Comparison of ENCODE assay signal across 1 cellular context in the genomic region with DNA sequence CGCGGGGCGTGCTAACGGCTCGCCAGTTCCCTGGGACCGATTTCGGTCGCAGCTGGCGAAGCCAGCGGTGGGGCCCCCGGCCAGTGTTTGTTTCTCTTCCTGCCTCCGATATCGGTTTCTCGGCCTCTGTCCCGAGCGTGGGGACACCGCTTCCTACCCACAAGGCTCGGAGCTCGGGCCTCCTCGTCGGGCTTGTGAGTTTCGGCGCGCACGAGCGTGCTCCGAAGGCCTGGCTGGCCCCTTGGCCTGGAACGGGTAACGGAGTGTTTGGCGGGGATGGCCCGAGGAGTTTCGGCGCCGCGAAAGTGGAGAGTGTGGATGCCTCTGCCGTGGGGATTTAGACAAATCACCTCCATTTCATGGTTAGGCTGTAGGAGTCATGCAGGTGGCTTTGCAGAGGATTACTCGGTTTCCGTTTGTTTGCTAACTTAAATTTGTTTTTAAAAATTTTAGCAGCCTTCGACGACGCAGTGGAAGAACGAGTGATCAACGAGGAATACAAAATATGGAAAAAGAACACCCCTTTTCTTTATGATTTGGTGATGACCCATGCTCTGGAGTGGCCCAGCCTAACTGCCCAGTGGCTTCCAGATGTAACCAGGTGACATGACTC.
TF ChIP-seq lines count a peak whose summit lies in the region.

No MANE protein-coding gene starts in this region.

TF ChIP-seq in K562, 482 proteins besides CTCF, POLR2A, EP300 and RAD21 (continues in another document):
- TF ChIP-seq TFAM (CRISPR knock-in tag; conservative IDR thresholded peaks at IDR 0.05) = no peak
- TF ChIP-seq ILK (tag; IDR thresholded peaks at IDR 0.05; ENCODE audit: borderline replicate concordance, low read depth) = no peak
- TF ChIP-seq, protein P1, sequence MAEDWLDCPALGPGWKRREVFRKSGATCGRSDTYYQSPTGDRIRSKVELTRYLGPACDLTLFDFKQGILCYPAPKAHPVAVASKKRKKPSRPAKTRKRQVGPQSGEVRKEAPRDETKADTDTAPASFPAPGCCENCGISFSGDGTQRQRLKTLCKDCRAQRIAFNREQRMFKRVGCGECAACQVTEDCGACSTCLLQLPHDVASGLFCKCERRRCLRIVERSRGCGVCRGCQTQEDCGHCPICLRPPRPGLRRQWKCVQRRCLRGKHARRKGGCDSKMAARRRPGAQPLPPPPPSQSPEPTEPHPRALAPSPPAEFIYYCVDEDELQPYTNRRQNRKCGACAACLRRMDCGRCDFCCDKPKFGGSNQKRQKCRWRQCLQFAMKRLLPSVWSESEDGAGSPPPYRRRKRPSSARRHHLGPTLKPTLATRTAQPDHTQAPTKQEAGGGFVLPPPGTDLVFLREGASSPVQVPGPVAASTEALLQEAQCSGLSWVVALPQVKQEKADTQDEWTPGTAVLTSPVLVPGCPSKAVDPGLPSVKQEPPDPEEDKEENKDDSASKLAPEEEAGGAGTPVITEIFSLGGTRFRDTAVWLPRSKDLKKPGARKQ (CRISPR knock-in tag; IDR thresholded peaks at IDR 0.05) = no peak
- no peak for TF ChIP-seq PRPF4 (IDR thresholded peaks at IDR 0.05; ENCODE audit: insufficient read depth, low read depth, low read length, poor library complexity, severe bottlenecking)
- TF ChIP-seq, protein P2, sequence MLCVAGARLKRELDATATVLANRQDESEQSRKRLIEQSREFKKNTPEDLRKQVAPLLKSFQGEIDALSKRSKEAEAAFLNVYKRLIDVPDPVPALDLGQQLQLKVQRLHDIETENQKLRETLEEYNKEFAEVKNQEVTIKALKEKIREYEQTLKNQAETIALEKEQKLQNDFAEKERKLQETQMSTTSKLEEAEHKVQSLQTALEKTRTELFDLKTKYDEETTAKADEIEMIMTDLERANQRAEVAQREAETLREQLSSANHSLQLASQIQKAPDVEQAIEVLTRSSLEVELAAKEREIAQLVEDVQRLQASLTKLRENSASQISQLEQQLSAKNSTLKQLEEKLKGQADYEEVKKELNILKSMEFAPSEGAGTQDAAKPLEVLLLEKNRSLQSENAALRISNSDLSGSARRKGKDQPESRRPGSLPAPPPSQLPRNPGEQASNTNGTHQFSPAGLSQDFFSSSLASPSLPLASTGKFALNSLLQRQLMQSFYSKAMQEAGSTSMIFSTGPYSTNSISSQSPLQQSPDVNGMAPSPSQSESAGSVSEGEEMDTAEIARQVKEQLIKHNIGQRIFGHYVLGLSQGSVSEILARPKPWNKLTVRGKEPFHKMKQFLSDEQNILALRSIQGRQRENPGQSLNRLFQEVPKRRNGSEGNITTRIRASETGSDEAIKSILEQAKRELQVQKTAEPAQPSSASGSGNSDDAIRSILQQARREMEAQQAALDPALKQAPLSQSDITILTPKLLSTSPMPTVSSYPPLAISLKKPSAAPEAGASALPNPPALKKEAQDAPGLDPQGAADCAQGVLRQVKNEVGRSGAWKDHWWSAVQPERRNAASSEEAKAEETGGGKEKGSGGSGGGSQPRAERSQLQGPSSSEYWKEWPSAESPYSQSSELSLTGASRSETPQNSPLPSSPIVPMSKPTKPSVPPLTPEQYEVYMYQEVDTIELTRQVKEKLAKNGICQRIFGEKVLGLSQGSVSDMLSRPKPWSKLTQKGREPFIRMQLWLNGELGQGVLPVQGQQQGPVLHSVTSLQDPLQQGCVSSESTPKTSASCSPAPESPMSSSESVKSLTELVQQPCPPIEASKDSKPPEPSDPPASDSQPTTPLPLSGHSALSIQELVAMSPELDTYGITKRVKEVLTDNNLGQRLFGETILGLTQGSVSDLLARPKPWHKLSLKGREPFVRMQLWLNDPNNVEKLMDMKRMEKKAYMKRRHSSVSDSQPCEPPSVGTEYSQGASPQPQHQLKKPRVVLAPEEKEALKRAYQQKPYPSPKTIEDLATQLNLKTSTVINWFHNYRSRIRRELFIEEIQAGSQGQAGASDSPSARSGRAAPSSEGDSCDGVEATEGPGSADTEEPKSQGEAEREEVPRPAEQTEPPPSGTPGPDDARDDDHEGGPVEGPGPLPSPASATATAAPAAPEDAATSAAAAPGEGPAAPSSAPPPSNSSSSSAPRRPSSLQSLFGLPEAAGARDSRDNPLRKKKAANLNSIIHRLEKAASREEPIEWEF (CRISPR knock-in tag; IDR thresholded peaks at IDR 0.05) = no peak
- TF ChIP-seq ESRRB (CRISPR knock-in tag; IDR thresholded peaks at IDR 0.05; ENCODE audit: borderline replicate concordance) = no peak
- TF ChIP-seq ZNF143 (CRISPR knock-in tag; IDR thresholded peaks at IDR 0.05) = no peak
- TF ChIP-seq, protein P3, sequence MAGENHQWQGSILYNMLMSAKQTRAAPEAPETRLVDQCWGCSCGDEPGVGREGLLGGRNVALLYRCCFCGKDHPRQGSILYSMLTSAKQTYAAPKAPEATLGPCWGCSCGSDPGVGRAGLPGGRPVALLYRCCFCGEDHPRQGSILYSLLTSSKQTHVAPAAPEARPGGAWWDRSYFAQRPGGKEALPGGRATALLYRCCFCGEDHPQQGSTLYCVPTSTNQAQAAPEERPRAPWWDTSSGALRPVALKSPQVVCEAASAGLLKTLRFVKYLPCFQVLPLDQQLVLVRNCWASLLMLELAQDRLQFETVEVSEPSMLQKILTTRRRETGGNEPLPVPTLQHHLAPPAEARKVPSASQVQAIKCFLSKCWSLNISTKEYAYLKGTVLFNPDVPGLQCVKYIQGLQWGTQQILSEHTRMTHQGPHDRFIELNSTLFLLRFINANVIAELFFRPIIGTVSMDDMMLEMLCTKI (IDR thresholded peaks at IDR 0.05; ENCODE audit: partially characterized antibody) = no peak
- TF ChIP-seq POU5F1 (IDR thresholded peaks at IDR 0.05; ENCODE audit: borderline replicate concordance, low read depth, low read length, partially characterized antibody) = peak; percentile 1
- no peak for TF ChIP-seq ZNF75A (CRISPR knock-in tag; IDR thresholded peaks at IDR 0.05)
- TF ChIP-seq ZNF277 (CRISPR knock-in tag; IDR thresholded peaks at IDR 0.05; ENCODE audit: borderline replicate concordance) = no peak
- TF ChIP-seq SRSF1 (IDR thresholded peaks at IDR 0.05; ENCODE audit: low read depth, low read length) = 0 out of 2 replicates have a peak, but pooled peaks have one; percentile 6
- TF ChIP-seq, protein P4, sequence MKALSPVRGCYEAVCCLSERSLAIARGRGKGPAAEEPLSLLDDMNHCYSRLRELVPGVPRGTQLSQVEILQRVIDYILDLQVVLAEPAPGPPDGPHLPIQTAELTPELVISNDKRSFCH (CRISPR knock-in tag; IDR thresholded peaks at IDR 0.05) = no peak
- TF ChIP-seq, protein P4 (tag; IDR thresholded peaks at IDR 0.05) = no peak
- TF ChIP-seq ZFP30 (CRISPR knock-in tag; IDR thresholded peaks at IDR 0.05; ENCODE audit: borderline replicate concordance) = no peak
- 0 out of 2 replicates have a peak, but pooled peaks have one; percentile 11 for TF ChIP-seq FOXP4 (CRISPR knock-in tag; IDR thresholded peaks at IDR 0.05; ENCODE audit: borderline replicate concordance)
- 0 out of 2 replicates have a peak, but pooled peaks have one; percentile 43 for TF ChIP-seq MTF1 (CRISPR knock-in tag; IDR thresholded peaks at IDR 0.05; ENCODE audit: borderline replicate concordance)
- TF ChIP-seq CC2D1A (IDR thresholded peaks at IDR 0.05) = no peak
- no peak for TF ChIP-seq ZSCAN32 (CRISPR knock-in tag; IDR thresholded peaks at IDR 0.05)
- no peak for TF ChIP-seq ARID2 (IDR thresholded peaks at IDR 0.05)
- no peak for TF ChIP-seq NR3C1 (CRISPR knock-in tag; IDR thresholded peaks at IDR 0.05)
- TF ChIP-seq MTA3 (IDR thresholded peaks at IDR 0.05; ENCODE audit: borderline replicate concordance) = no peak
- no peak for TF ChIP-seq MXI1 (IDR thresholded peaks at IDR 0.05; ENCODE audit: low read depth, low read length)
- no peak for TF ChIP-seq TAF15 (IDR thresholded peaks at IDR 0.05; ENCODE audit: low read depth, low read length)
- TF ChIP-seq TOE1 (IDR thresholded peaks at IDR 0.05; ENCODE audit: borderline replicate concordance) = no peak
- no peak for TF ChIP-seq TOE1 (CRISPR knock-in tag; IDR thresholded peaks at IDR 0.05; ENCODE audit: borderline replicate concordance, low read depth)
- no peak for TF ChIP-seq PHF20 (IDR thresholded peaks at IDR 0.05; ENCODE audit: partially characterized antibody)
- TF ChIP-seq SMC3 (conservative IDR thresholded peaks at IDR 0.05; ENCODE audit: insufficient read depth, low read depth, low read length) = no peak
- no peak for TF ChIP-seq ZBTB49 (CRISPR knock-in tag; IDR thresholded peaks at IDR 0.05; ENCODE audit: borderline replicate concordance)
- no peak for TF ChIP-seq STAT5B (CRISPR knock-in tag; IDR thresholded peaks at IDR 0.05)
- TF ChIP-seq, protein P5, sequence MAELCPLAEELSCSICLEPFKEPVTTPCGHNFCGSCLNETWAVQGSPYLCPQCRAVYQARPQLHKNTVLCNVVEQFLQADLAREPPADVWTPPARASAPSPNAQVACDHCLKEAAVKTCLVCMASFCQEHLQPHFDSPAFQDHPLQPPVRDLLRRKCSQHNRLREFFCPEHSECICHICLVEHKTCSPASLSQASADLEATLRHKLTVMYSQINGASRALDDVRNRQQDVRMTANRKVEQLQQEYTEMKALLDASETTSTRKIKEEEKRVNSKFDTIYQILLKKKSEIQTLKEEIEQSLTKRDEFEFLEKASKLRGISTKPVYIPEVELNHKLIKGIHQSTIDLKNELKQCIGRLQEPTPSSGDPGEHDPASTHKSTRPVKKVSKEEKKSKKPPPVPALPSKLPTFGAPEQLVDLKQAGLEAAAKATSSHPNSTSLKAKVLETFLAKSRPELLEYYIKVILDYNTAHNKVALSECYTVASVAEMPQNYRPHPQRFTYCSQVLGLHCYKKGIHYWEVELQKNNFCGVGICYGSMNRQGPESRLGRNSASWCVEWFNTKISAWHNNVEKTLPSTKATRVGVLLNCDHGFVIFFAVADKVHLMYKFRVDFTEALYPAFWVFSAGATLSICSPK (IDR thresholded peaks at IDR 0.05; ENCODE audit: borderline replicate concordance) = no peak
- peak; percentile 51; the same call in 1 of the 2 replicates for TF ChIP-seq TCFL5 (CRISPR knock-in tag; conservative IDR thresholded peaks at IDR 0.05)
- TF ChIP-seq HDAC1 (IDR thresholded peaks at IDR 0.05) = no peak; a peak in 1 of 4 replicates
- TF ChIP-seq RFX7 (CRISPR knock-in tag; IDR thresholded peaks at IDR 0.05) = no peak
- TF ChIP-seq, protein P6, sequence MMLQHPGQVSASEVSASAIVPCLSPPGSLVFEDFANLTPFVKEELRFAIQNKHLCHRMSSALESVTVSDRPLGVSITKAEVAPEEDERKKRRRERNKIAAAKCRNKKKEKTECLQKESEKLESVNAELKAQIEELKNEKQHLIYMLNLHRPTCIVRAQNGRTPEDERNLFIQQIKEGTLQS (IDR thresholded peaks at IDR 0.05) = no peak
- TF ChIP-seq, protein P6 (CRISPR knock-in tag; conservative IDR thresholded peaks at IDR 0.05) = no peak
- no peak for TF ChIP-seq SLC30A9 (CRISPR knock-in tag; IDR thresholded peaks at IDR 0.05)
- TF ChIP-seq ZNF121 (CRISPR knock-in tag; conservative IDR thresholded peaks at IDR 0.05) = no peak; the same call in 1 of the 2 replicates
- TF ChIP-seq HDAC2 (IDR thresholded peaks at IDR 0.05) = no peak
- TF ChIP-seq ARID1B (IDR thresholded peaks at IDR 0.05) = no peak
- TF ChIP-seq NR2F6 (CRISPR knock-in tag; IDR thresholded peaks at IDR 0.05) = 0 out of 2 replicates have a peak, but pooled peaks have one; percentile 52
- no peak for TF ChIP-seq DPF2 (IDR thresholded peaks at IDR 0.05)
- TF ChIP-seq VEZF1 (CRISPR knock-in tag; IDR thresholded peaks at IDR 0.05) = no peak
